In the genomic region with DNA sequence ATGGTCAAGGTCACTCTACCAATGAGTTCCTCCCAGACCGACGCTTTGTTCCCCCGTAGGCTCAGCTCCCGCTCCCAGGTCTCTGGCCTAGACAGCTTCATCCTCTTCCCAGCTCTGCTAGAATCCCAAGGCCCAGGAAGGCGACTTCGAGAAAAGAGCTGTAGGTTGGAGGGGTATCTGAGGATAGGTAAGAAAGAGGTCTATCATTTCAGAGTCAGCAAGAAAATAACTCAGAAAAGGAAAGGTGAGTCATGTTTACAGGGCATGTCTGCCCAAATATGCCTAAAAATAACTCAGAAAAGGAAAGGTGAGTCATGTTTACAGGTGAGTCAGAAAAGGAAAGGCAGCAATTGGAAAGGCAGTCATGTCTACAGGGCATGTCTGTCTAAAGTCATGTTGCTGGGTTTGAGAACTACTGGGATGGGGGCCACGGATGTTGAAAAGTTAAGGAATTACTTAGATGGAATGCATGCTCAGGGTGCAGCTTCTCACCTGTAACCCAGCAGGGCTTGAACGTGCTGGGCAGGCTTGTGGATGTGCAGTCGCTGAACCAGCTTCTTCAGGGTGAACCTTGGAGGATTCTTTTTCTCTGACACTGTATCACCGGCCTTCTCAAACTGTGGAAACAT, we compare ENCODE assay signal across 1 cellular context.
TF ChIP-seq lines count a peak whose summit lies in the region.

No MANE protein-coding gene starts in this region.

TF ChIP-seq in HCT116, 20 proteins besides CTCF, POLR2A, EP300 and RAD21:
- peak; percentile 74 for TF ChIP-seq TCF7L2 (IDR thresholded peaks at IDR 0.05; ENCODE audit: borderline replicate concordance, extremely low read depth, insufficient read depth, insufficient read length)
- peak; percentile 69 for TF ChIP-seq MAX (IDR thresholded peaks at IDR 0.05)
- TF ChIP-seq CBX3 (IDR thresholded peaks at IDR 0.05; ENCODE audit: low read depth): peak; percentile 82; the same call in 1 of the 2 replicates
- TF ChIP-seq EZH2phosphoT487 (IDR thresholded peaks at IDR 0.05; ENCODE audit: borderline replicate concordance): no peak
- peak; percentile 21 for TF ChIP-seq YY1 (IDR thresholded peaks at IDR 0.05; ENCODE audit: extremely low read depth, insufficient replicate concordance, low read depth, low read length)
- no peak for TF ChIP-seq ZNF274 (IDR thresholded peaks at IDR 0.05; ENCODE audit: low read depth, low read length)
- peak; percentile 70; the same call in 1 of the 2 replicates for TF ChIP-seq CEBPB (IDR thresholded peaks at IDR 0.05; ENCODE audit: low read depth)
- no peak for TF ChIP-seq ZFX (IDR thresholded peaks at IDR 0.05)
- TF ChIP-seq, protein P1, sequence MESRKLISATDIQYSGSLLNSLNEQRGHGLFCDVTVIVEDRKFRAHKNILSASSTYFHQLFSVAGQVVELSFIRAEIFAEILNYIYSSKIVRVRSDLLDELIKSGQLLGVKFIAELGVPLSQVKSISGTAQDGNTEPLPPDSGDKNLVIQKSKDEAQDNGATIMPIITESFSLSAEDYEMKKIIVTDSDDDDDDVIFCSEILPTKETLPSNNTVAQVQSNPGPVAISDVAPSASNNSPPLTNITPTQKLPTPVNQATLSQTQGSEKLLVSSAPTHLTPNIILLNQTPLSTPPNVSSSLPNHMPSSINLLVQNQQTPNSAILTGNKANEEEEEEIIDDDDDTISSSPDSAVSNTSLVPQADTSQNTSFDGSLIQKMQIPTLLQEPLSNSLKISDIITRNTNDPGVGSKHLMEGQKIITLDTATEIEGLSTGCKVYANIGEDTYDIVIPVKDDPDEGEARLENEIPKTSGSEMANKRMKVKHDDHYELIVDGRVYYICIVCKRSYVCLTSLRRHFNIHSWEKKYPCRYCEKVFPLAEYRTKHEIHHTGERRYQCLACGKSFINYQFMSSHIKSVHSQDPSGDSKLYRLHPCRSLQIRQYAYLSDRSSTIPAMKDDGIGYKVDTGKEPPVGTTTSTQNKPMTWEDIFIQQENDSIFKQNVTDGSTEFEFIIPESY (IDR thresholded peaks at IDR 0.05; ENCODE audit: extremely low read depth, insufficient replicate concordance, low read length): no peak
- TF ChIP-seq, protein P2, sequence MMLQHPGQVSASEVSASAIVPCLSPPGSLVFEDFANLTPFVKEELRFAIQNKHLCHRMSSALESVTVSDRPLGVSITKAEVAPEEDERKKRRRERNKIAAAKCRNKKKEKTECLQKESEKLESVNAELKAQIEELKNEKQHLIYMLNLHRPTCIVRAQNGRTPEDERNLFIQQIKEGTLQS (IDR thresholded peaks at IDR 0.05): peak; percentile 66; the same call in 1 of the 2 replicates
- peak; percentile 63 for TF ChIP-seq POLR2AphosphoS5 (IDR thresholded peaks at IDR 0.05; ENCODE audit: low read depth, low read length)
- TF ChIP-seq SRF (IDR thresholded peaks at IDR 0.05; ENCODE audit: low read depth): peak; percentile 94
- TF ChIP-seq ELF1 (IDR thresholded peaks at IDR 0.05; ENCODE audit: borderline replicate concordance, low read depth): no peak
- peak; percentile 97 for TF ChIP-seq FOSL1 (IDR thresholded peaks at IDR 0.05; ENCODE audit: low read depth)
- TF ChIP-seq SIN3A (IDR thresholded peaks at IDR 0.05; ENCODE audit: low read depth): peak; percentile 77
- peak; percentile 84 for TF ChIP-seq SP1 (IDR thresholded peaks at IDR 0.05; ENCODE audit: low read depth)
- no peak for TF ChIP-seq EZH2 (IDR thresholded peaks at IDR 0.05)
- TF ChIP-seq, protein P3, sequence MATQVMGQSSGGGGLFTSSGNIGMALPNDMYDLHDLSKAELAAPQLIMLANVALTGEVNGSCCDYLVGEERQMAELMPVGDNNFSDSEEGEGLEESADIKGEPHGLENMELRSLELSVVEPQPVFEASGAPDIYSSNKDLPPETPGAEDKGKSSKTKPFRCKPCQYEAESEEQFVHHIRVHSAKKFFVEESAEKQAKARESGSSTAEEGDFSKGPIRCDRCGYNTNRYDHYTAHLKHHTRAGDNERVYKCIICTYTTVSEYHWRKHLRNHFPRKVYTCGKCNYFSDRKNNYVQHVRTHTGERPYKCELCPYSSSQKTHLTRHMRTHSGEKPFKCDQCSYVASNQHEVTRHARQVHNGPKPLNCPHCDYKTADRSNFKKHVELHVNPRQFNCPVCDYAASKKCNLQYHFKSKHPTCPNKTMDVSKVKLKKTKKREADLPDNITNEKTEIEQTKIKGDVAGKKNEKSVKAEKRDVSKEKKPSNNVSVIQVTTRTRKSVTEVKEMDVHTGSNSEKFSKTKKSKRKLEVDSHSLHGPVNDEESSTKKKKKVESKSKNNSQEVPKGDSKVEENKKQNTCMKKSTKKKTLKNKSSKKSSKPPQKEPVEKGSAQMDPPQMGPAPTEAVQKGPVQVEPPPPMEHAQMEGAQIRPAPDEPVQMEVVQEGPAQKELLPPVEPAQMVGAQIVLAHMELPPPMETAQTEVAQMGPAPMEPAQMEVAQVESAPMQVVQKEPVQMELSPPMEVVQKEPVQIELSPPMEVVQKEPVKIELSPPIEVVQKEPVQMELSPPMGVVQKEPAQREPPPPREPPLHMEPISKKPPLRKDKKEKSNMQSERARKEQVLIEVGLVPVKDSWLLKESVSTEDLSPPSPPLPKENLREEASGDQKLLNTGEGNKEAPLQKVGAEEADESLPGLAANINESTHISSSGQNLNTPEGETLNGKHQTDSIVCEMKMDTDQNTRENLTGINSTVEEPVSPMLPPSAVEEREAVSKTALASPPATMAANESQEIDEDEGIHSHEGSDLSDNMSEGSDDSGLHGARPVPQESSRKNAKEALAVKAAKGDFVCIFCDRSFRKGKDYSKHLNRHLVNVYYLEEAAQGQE (IDR thresholded peaks at IDR 0.05; ENCODE audit: low read depth): no peak
- TF ChIP-seq JUND (IDR thresholded peaks at IDR 0.05): peak; percentile 98
- no peak for TF ChIP-seq EGR1 (IDR thresholded peaks at IDR 0.05; ENCODE audit: low read depth)
